ENCODE assay signal across 18 cellular contexts in the genomic region with DNA sequence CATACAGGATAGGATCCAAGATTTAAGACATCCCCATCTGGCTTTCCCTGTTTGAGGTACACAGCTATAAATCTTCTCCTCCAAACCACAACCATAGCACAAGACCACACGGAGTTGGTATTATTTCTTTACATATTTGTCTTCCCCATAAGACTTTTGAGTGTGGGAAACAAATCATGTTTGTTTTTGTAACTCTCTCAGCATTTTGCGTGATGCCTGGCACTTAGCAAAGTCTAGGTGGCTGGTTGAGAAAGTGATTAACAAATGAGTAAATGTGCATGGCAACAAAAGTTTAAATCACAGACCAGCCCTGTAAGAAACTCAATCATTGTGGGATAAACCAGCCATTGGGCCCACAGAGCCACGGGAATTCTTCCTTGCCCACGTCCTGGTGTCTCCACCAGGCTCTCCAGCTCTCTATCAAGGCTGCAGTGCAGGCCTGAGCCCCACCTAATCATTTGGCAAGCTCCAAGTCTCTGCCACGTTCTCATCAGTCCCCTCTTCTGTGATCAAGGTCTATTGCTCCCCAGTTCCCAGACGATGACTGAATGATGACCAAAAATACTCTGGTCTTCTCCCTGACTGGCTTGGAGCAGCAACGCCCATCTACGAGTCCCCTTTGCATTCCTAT.
DNase-seq lines count a peak whose midpoint lies in the region; ATAC-seq and TF ChIP-seq lines count a peak whose summit lies in the region.
"Had no signal": no experiment of that assay in that cellular context is flagged by ENCODE, and none has a peak within 500 bp of the region (broad histone marks: within the 10 kb centered on the region; RNA-seq: fewer than 3 reads in every experiment).

No MANE protein-coding gene starts in this region.

- H3K27ac ChIP-seq in tibial nerve (peak overlapping the region in 3 of 4 donors; percentile 30 to 85 (median 84)), gastroesophageal sphincter (no peak overlapping the region)
- H3K27ac ChIP-seq: 22Rv1, BLaER1, GM23248, HL-60 had no signal

- TF ChIP-seq CTCF in tibial nerve (IDR thresholded peaks at IDR 0.05), result no peak
- TF ChIP-seq CTCF in gastroesophageal sphincter (IDR thresholded peaks at IDR 0.05), result no peak

- 78 to 84% methylated on average over 8 of the region's 8 CpGs for WGBS in tibial nerve, 2 donors
- 75 to 85% methylated on average over 7 of the region's 8 CpGs for WGBS in gastroesophageal sphincter (ENCODE audit: low coverage in 1 of 2), 2 donors

- H3K27me3 ChIP-seq in tibial nerve, result no peaks in the 10 kb centered on the region
- no peaks in the 10 kb centered on the region for H3K27me3 ChIP-seq in gastroesophageal sphincter
- H3K27me3 ChIP-seq: BLaER1 had no signal

- TF ChIP-seq POLR2A in tibial nerve (IDR thresholded peaks at IDR 0.05) (no peak), gastroesophageal sphincter (IDR thresholded peaks at IDR 0.05) (no peak)

- no peaks in the 10 kb centered on the region for H3K36me3 Mint-ChIP-seq in activated CD4-positive, alpha-beta T cell treated with anti-CD3 and anti-CD28 coated beads for 36 hours (ENCODE audit: low read depth)
- H3K36me3 Mint-ChIP-seq: CD4-positive, alpha-beta memory T cell had no signal

- H3K4me3 ChIP-seq in tibial nerve, result no peak overlapping the region
- H3K4me3 ChIP-seq in gastroesophageal sphincter, result no peak overlapping the region
- H3K4me3 ChIP-seq: BLaER1, GM12878, GM23248, HAP-1 had no signal

- H3K4me1 Mint-ChIP-seq in activated CD4-positive, alpha-beta T cell treated with anti-CD3 and anti-CD28 coated beads for 36 hours, result no peaks in the 10 kb centered on the region
- H3K4me1 Mint-ChIP-seq: CD4-positive, alpha-beta memory T cell had no signal

- no peak overlapping the region for H3K27ac Mint-ChIP-seq in activated CD4-positive, alpha-beta T cell treated with anti-CD3 and anti-CD28 coated beads for 36 hours
- H3K27ac Mint-ChIP-seq: CD4-positive, alpha-beta memory T cell had no signal

- POLR2A ChIA-PET in activated CD4-positive, alpha-beta T cell treated with anti-CD3 and anti-CD28 coated beads for 36 hours (lab: Charles Lee), result no interaction called here

- H3K27me3 Mint-ChIP-seq in activated CD4-positive, alpha-beta T cell treated with anti-CD3 and anti-CD28 coated beads for 36 hours, result peaks cover 9% of the 10 kb centered on the region

- H3K9me3 ChIP-seq in tibial nerve (peaks cover 0 to 14% (median 0%) of the 10 kb centered on the region in 4 donors), gastroesophageal sphincter (peaks cover 0 to 13% (median 0%) of the 10 kb centered on the region in 3 donors)
- H3K9me3 ChIP-seq: BLaER1, HAP-1 had no signal

- H3K4me3 Mint-ChIP-seq in activated CD4-positive, alpha-beta T cell treated with anti-CD3 and anti-CD28 coated beads for 36 hours, result no peak overlapping the region
- H3K4me3 Mint-ChIP-seq: CD14-positive monocyte; CD4-positive, alpha-beta memory T cell had no signal

- ATAC-seq in activated CD4-positive, alpha-beta T cell treated with anti-CD3 and anti-CD28 coated beads for 36 hours, result no peak
- no peak for ATAC-seq in HG03108 (IDR thresholded peaks at IDR 0.05; ENCODE audit: unreplicated experiment)
- ATAC-seq in gastroesophageal sphincter, result no peak
- ATAC-seq: GM12878 had no signal

- DNase-seq in EH (ENCODE audit: low read depth), result peak; percentile 31
- peak; percentile 18 for DNase-seq in ecto neural progenitor cell (ENCODE audit: low spot score)
- DNase-seq in myocyte (ENCODE audit: low read depth), result peak; percentile 52
- no peak for DNase-seq in tibial nerve (ENCODE audit: low spot score in 2 of 2)
- DNase-seq in activated CD4-positive, alpha-beta T cell treated with anti-CD3 and anti-CD28 coated beads for 36 hours, result no peak
- DNase-seq: Calu3; CD4-positive, alpha-beta memory T cell; DMS79 treated with DMSO at 0.1 percent for 48 hours; EL; GM23248 had no signal

- H3K4me1 ChIP-seq in tibial nerve, result peaks cover 5 to 25% (median 10%) of the 10 kb centered on the region in 4 donors
- H3K4me1 ChIP-seq in gastroesophageal sphincter, result peaks cover 0 to 20% (median 3%) of the 10 kb centered on the region in 3 donors

- no peaks in the 10 kb centered on the region for H3K9me3 Mint-ChIP-seq in activated CD4-positive, alpha-beta T cell treated with anti-CD3 and anti-CD28 coated beads for 36 hours (ENCODE audit: low read depth)

- CTCF ChIA-PET in activated CD4-positive, alpha-beta T cell treated with anti-CD3 and anti-CD28 coated beads for 36 hours (lab: Charles Lee), result no interaction called here

- H3K36me3 ChIP-seq in tibial nerve (peaks cover 0 to 17% (median 0%) of the 10 kb centered on the region in 3 donors), gastroesophageal sphincter (no peaks in the 10 kb centered on the region)
- H3K36me3 ChIP-seq: BLaER1, HAP-1 had no signal

- no peak for TF ChIP-seq EP300 in tibial nerve (IDR thresholded peaks at IDR 0.05)
- TF ChIP-seq EP300 in gastroesophageal sphincter (IDR thresholded peaks at IDR 0.05), result no peak

- intact Hi-C loops in activated CD4-positive, alpha-beta T cell treated with anti-CD3 and anti-CD28 coated beads for 36 hours (cut with DNase I, micrococcal nuclease), result no loop called here

Comparison
In these comparisons a context has a peak if more than half of its experiments do, and no peak if none do; other contexts are left out.
1. DNase-seq: peak in EH (single experiment), ecto neural progenitor cell (single experiment) and myocyte (single experiment); none in tibial nerve (0 of 2) and activated CD4-positive, alpha-beta T cell treated with anti-CD3 and anti-CD28 coated beads for 36 hours (single experiment).
2. H3K27ac ChIP-seq: peak in tibial nerve (3 of 4); none in gastroesophageal sphincter (0 of 4).